Comparison of ENCODE assay signal across 8 cellular contexts in the genomic region with DNA sequence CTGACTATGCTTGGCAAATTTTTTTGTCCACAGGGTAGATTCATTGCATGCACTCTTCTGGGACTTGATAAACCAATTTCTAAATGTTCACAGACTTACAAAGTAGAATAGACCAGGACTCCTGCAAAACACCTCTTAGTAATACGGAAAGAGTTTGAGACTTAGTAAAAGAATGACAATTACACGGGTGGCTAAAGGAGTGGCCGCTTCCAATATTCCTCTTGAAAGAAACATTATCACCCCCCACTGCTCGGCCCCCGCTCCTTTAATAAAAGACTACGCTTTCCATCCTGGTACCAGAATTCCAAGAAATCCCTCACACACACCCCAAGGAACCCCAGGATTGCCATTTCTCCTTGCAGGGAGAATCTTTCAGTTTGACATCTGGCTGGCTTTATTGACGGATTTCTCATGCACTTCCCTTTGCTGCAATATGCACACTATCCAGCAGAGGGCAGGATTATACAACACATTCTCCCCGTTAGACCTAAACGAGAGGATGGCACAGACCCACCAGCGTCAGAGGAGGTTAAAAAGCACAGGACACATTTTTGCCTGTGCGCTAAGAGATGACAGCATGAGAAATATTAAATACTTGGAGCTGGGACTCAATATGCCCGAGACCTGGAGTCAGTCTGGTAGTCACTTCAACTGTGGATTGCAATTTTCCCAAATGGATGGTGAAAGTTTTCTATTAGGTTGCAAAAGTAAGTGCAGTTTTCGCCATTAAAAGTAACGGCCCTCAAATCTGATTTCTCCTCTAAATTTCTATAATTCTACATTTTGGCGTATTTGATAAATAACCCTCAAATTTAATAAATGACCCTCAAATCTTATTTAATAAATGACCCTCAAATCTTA. TPM values are rescaled to one million over a fixed set of nuclear protein-coding genes. Genes with fewer than 3 reads are reported as not detected.
DNase-seq lines count a peak whose midpoint lies in the region; ATAC-seq lines count a peak whose summit lies in the region.

No MANE protein-coding gene starts in this region.

- H3K9me3 ChIP-seq in CD8-positive, alpha-beta memory T cell (ENCODE audit: low read length), result no peaks in the 10 kb centered on the region
- no peaks in the 10 kb centered on the region for H3K9me3 ChIP-seq in right cardiac atrium (ENCODE audit: control insufficient read depth, low read length)

- no peaks in the 10 kb centered on the region for H3K36me3 ChIP-seq in CD8-positive, alpha-beta memory T cell (ENCODE audit: insufficient read depth, low read length)

- no peaks in the 10 kb centered on the region for H3K9me3 Mint-ChIP-seq in CD8-positive, alpha-beta memory T cell

- no peak overlapping the region for H3K4me3 Mint-ChIP-seq in CD8-positive, alpha-beta memory T cell

- peaks cover 1 to 10% of the 10 kb centered on the region in 2 donors for H3K27me3 Mint-ChIP-seq in CD8-positive, alpha-beta memory T cell

- POLR2A ChIA-PET in CD8-positive, alpha-beta memory T cell (lab: Charles Lee), result no interaction called here

- no peak overlapping the region for H3K27ac Mint-ChIP-seq in CD8-positive, alpha-beta memory T cell

- no peaks in the 10 kb centered on the region for H3K36me3 Mint-ChIP-seq in CD8-positive, alpha-beta memory T cell

- no peak overlapping the region for H3K27ac ChIP-seq in CD8-positive, alpha-beta memory T cell (ENCODE audit: low read depth, low read length)
- no peak overlapping the region for H3K27ac ChIP-seq in right cardiac atrium (ENCODE audit: low read length)

- DNase-seq in CD8-positive, alpha-beta memory T cell, result peak; percentile 33 to 61 (median 41)
- DNase-seq in NCI-H1105 treated with DMSO at 0.1 percent for 48 hours (lab: John Stamatoyannopoulos, UW) (peak; percentile 28), T-helper 1 cell (peak; percentile 11 to 51 (median 32)), amygdala (lab: John Stamatoyannopoulos, UW) (peak in 45 of 56 donors; percentile 3 to 87 (median 31)), right cardiac atrium (peak; percentile 37 to 77 (median 56)), sciatic nerve (ENCODE audit: low spot score) (peak; percentile 73)

- CTCF ChIA-PET in CD8-positive, alpha-beta memory T cell (lab: Charles Lee), result interaction anchor here (1.1 to 4.2 kb wide), 5 partner anchors 9 to 327 kb away, joined by 3 to 36 read pairs (median 6); no protein-coding TSS in a partner anchor

- peak; percentile 57 for ATAC-seq in GM21737 (IDR thresholded peaks at IDR 0.05; ENCODE audit: unreplicated experiment)
- peak; percentile 83 to 86 for ATAC-seq in right cardiac atrium
- peak; percentile 86 for ATAC-seq in sciatic nerve
- ATAC-seq in GM21515 (IDR thresholded peaks at IDR 0.05; ENCODE audit: unreplicated experiment), result no peak

- H3K27me3 ChIP-seq in CD8-positive, alpha-beta memory T cell (ENCODE audit: insufficient read depth, low read length, poor library complexity, severe bottlenecking), result no peaks in the 10 kb centered on the region
- H3K27me3 ChIP-seq in right cardiac atrium (ENCODE audit: control insufficient read depth, insufficient read depth), result no peaks in the 10 kb centered on the region

- WGBS in right cardiac atrium, result 27% methylated on average over 15 of the region's 15 CpGs

- H3K4me1 ChIP-seq in CD8-positive, alpha-beta memory T cell (ENCODE audit: insufficient read depth, low read length), result no peaks in the 10 kb centered on the region
- H3K4me1 ChIP-seq in right cardiac atrium (ENCODE audit: control insufficient read depth, insufficient read depth, low read length), result no peaks in the 10 kb centered on the region

- no peaks in the 10 kb centered on the region for H3K4me1 Mint-ChIP-seq in CD8-positive, alpha-beta memory T cell

- H3K4me3 ChIP-seq in CD8-positive, alpha-beta memory T cell (ENCODE audit: low read length), result no peak overlapping the region
- no peak overlapping the region for H3K4me3 ChIP-seq in right cardiac atrium (ENCODE audit: low read length)

- intact Hi-C loops in right cardiac atrium (cut with DNase I), result loop anchor here (1.0 to 10.0 kb wide), 4 partner anchors 293 to 329 kb away; no protein-coding TSS in a partner anchor
- intact Hi-C loops in sciatic nerve (cut with DNase I), result loop anchor here (5.0 kb wide), 1 partner anchor 297 kb away; no protein-coding TSS in a partner anchor

RNA-seq across cellular contexts. Expression of a gene that starts 46.6 kb away (rescaled TPM):
- total RNA-seq in CD8-positive, alpha-beta memory T cell, result 1 to 10 TPM; 4.4 to 4.5 TPM
- polyA plus RNA-seq in CD8-positive, alpha-beta memory T cell, result 18.0 TPM
- total RNA-seq in right cardiac atrium (10 to 100 TPM; 15.2 to 36.3 (median 32.7) TPM), sciatic nerve (8.2 TPM)
- 44.3 TPM for polyA plus RNA-seq in right cardiac atrium
